Comparison of ENCODE assay signal across 12 cellular contexts in the genomic region with DNA sequence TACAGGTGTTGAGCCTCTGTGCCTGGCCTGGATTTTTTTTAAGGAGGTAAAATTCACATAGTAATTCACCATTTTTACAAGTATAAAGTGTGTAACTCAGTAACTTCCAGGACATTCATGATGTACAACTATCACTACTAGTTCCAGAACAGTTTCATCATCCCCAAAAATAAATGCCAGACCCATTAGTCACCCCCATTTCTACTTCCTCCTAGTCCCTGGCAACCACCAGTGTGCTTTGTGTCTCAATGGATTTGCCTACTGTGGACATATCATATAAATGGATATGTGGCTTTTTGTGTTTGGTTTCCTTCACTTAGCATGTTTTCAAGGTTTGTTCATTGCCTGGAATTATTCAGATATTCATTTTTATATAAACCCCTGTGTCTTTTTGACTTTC.
DNase-seq lines count a peak whose midpoint lies in the region; ATAC-seq and TF ChIP-seq lines count a peak whose summit lies in the region.
"Had no signal": no experiment of that assay in that cellular context is flagged by ENCODE, and none has a peak within 500 bp of the region (broad histone marks: within the 10 kb centered on the region; RNA-seq: fewer than 3 reads in every experiment).

No MANE protein-coding gene starts in this region.

- peak overlapping the region; percentile 40 for H3K27ac ChIP-seq in GM23248
- peak overlapping the region; percentile 88 for H3K27ac ChIP-seq in RWPE1
- H3K27ac ChIP-seq in epithelial cell of prostate: peak overlapping the region; percentile 76
- peak overlapping the region; percentile 52 for H3K27ac ChIP-seq in osteoblast (ENCODE audit: low read depth, low read length)

- no peak overlapping the region for H3K4me3 Mint-ChIP-seq in naive thymus-derived CD8-positive, alpha-beta T cell
- H3K4me3 Mint-ChIP-seq: activated CD4-positive, alpha-beta memory T cell treated with anti-CD3 and anti-CD28 coated beads, Interleukin-2, amount 10 ng/mL, durations not matched to agents 7 days and 5 days; activated naive CD8-positive, alpha-beta T cell treated with anti-CD3 and anti-CD28 coated beads, Interleukin-2, amount 10 ng/mL, durations not matched to agents 7 days and 5 days had no signal

- CTCF ChIA-PET in RWPE1 (lab: Yijun Ruan, JAX): no interaction called here

- H3K27me3 Mint-ChIP-seq in naive thymus-derived CD8-positive, alpha-beta T cell: peaks cover 0 to 5% (median 0%) of the 10 kb centered on the region in 5 donors

- H4K20me1 ChIP-seq in GM23248 (ENCODE audit: insufficient read depth): no peaks in the 10 kb centered on the region
- H4K20me1 ChIP-seq in osteoblast (ENCODE audit: insufficient read depth, low read length): no peaks in the 10 kb centered on the region

- no peaks in the 10 kb centered on the region for H3K36me3 Mint-ChIP-seq in naive thymus-derived CD8-positive, alpha-beta T cell
- H3K36me3 Mint-ChIP-seq: activated naive CD8-positive, alpha-beta T cell treated with anti-CD3 and anti-CD28 coated beads, Interleukin-2, amount 10 ng/mL, durations not matched to agents 7 days and 5 days had no signal

- H3K4me1 ChIP-seq in GM23248 (ENCODE audit: insufficient read depth) (peaks cover 31% of the 10 kb centered on the region), osteoblast (ENCODE audit: insufficient read depth, low read length) (peaks cover 22% of the 10 kb centered on the region)

- no peaks in the 10 kb centered on the region for H3K4me1 Mint-ChIP-seq in naive thymus-derived CD8-positive, alpha-beta T cell
- H3K4me1 Mint-ChIP-seq: activated CD4-positive, alpha-beta memory T cell treated with anti-CD3 and anti-CD28 coated beads, Interleukin-2, amount 10 ng/mL, durations not matched to agents 7 days and 5 days; activated naive CD8-positive, alpha-beta T cell treated with anti-CD3 and anti-CD28 coated beads, Interleukin-2, amount 10 ng/mL, durations not matched to agents 7 days and 5 days had no signal

- no peaks in the 10 kb centered on the region for H3K9me2 ChIP-seq in GM23248 (ENCODE audit: insufficient read depth)

- peaks cover 0 to 5% (median 0%) of the 10 kb centered on the region in 9 donors for H3K9me3 Mint-ChIP-seq in naive thymus-derived CD8-positive, alpha-beta T cell
- H3K9me3 Mint-ChIP-seq: activated CD4-positive, alpha-beta memory T cell treated with anti-CD3 and anti-CD28 coated beads, Interleukin-2, amount 10 ng/mL, durations not matched to agents 7 days and 5 days had no signal

- H3K9me3 ChIP-seq in GM23248 (ENCODE audit: low read depth): no peaks in the 10 kb centered on the region
- H3K9me3 ChIP-seq in osteoblast (ENCODE audit: low read depth, low read length): no peaks in the 10 kb centered on the region

- H3K79me2 ChIP-seq in GM23248 (ENCODE audit: insufficient read depth): no peaks in the 10 kb centered on the region
- H3K79me2 ChIP-seq in osteoblast (ENCODE audit: insufficient read depth, low read length): no peaks in the 10 kb centered on the region

- H3F3A ChIP-seq in GM23248 (ENCODE audit: insufficient read depth): peaks cover 22% of the 10 kb centered on the region

- DNase-seq in GM23248 (peak; percentile 84), RWPE1 (ENCODE audit: low spot score) (peak; percentile 90), epithelial cell of prostate (ENCODE audit: low read depth, low spot score) (no peak), osteoblast (ENCODE audit: insufficient read length, low spot score, missing footprints) (peak; percentile 94), GM19240 (ENCODE audit: insufficient read length, low spot score) (no peak), DMS53 treated with DMSO at 0.1 percent for 48 hours (lab: John Stamatoyannopoulos, UW; ENCODE audit: unreplicated experiment) (no peak)
- no peak for DNase-seq in naive thymus-derived CD8-positive, alpha-beta T cell
- DNase-seq: activated CD4-positive, alpha-beta memory T cell treated with anti-CD3 and anti-CD28 coated beads, Interleukin-2, amount 10 ng/mL, durations not matched to agents 7 days and 5 days; activated naive CD8-positive, alpha-beta T cell treated with anti-CD3 and anti-CD28 coated beads, Interleukin-2, amount 10 ng/mL, durations not matched to agents 7 days and 5 days; left colon; NCI-H187 treated with DMSO at 0.1 percent for 48 hours had no signal

- in situ Hi-C loops in GM23248 (cut with MboI): no loop called here

- ATAC-seq in naive thymus-derived CD8-positive, alpha-beta T cell: no peak
- ATAC-seq in HG03135 (IDR thresholded peaks at IDR 0.05; ENCODE audit: unreplicated experiment): no peak
- ATAC-seq: left colon had no signal

- no peaks in the 10 kb centered on the region for H3K27me3 ChIP-seq in GM23248 (replicated peaks; ENCODE audit: insufficient read depth)
- no peaks in the 10 kb centered on the region for H3K27me3 ChIP-seq in osteoblast (ENCODE audit: insufficient read depth, low read length)

- POLR2A ChIA-PET in RWPE1 (lab: Yijun Ruan, JAX; ENCODE audit: low non-redundant PET): no interaction called here
- POLR2A ChIA-PET in naive thymus-derived CD8-positive, alpha-beta T cell (lab: Charles Lee): no interaction called here

- no peak overlapping the region for H3K4me3 ChIP-seq in GM23248
- no peak overlapping the region for H3K4me3 ChIP-seq in osteoblast (ENCODE audit: insufficient read depth, low read length)

- H2AFZ ChIP-seq in GM23248: no peak overlapping the region
- no peak overlapping the region for H2AFZ ChIP-seq in osteoblast (ENCODE audit: low read length)

- no peak for TF ChIP-seq CTCF in RWPE1 (conservative IDR thresholded peaks at IDR 0.05; ENCODE audit: low read depth)
- TF ChIP-seq CTCF in osteoblast (IDR thresholded peaks at IDR 0.05; ENCODE audit: extremely low read depth, low read depth, low read length): no peak

- H3K36me3 ChIP-seq in GM23248 (ENCODE audit: low read depth) (no peaks in the 10 kb centered on the region), osteoblast (ENCODE audit: insufficient read depth, low read length) (no peaks in the 10 kb centered on the region)

- no peak overlapping the region for H3K27ac Mint-ChIP-seq in naive thymus-derived CD8-positive, alpha-beta T cell
- H3K27ac Mint-ChIP-seq: activated CD4-positive, alpha-beta memory T cell treated with anti-CD3 and anti-CD28 coated beads, Interleukin-2, amount 10 ng/mL, durations not matched to agents 7 days and 5 days; activated naive CD8-positive, alpha-beta T cell treated with anti-CD3 and anti-CD28 coated beads, Interleukin-2, amount 10 ng/mL, durations not matched to agents 7 days and 5 days had no signal

- H3K4me2 ChIP-seq in GM23248 (ENCODE audit: unreplicated experiment) (peak overlapping the region; percentile 30), osteoblast (ENCODE audit: insufficient read depth, low read length) (peak overlapping the region; percentile 5)

- no peak overlapping the region for H3K9ac ChIP-seq in GM23248

Comparison
In these comparisons a context has a peak if more than half of its experiments do, and no peak if none do; other contexts are left out.
1. DNase-seq: peak in GM23248 (single experiment), RWPE1 (single experiment) and osteoblast (single experiment); none in epithelial cell of prostate (single experiment), GM19240 (single experiment), naive thymus-derived CD8-positive, alpha-beta T cell (0 of 10) and DMS53 treated with DMSO at 0.1 percent for 48 hours (single experiment).
2. Peak in every context shown above with its lines, with median percentiles within 50 percentile points of each other: H3K27ac ChIP-seq.